In the genomic region with DNA sequence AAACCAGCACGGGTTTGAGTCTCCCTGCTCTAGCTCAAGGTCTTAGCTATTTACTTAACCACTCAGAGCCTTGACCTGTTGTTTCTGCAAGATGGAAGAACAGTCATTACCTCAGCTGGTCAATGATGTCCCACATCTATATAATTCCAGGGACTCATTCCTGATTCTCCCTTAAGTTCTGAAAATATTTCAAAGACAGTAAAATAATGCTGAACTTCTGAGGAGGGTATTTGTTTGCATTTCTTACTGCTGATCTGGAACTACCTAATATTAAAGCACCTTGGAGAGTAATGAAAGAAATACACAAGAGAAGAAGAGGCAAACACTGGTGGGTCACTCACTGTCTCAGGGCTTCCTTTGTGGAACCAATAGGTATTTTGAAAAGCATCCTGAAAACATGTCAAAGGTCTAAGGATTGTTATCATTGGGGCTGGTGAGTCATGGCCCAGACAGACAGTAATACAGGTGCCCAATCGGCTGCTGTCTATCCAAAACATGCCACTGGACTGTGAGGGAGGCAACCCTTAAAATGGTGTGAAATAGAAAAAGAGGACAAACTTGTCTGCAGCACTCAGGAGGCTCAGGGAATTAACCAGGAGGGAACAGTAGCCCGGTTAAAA, we compare ENCODE assay signal across 26 cellular contexts.
"Had no signal": no experiment of that assay in that cellular context is flagged by ENCODE, and none has a peak within 500 bp of the region (broad histone marks: within the 10 kb centered on the region; RNA-seq: fewer than 3 reads in every experiment).

No MANE protein-coding gene starts in this region.

- H3K27me3 Mint-ChIP-seq: naive B cell, progenitor cell of endocrine pancreas, type B pancreatic cell had no signal

- H3K79me2 ChIP-seq: parathyroid adenoma had no signal

- DNase-seq: dermis blood vessel endothelial cell; effector memory CD4-positive, alpha-beta T cell; esophagus squamous epithelium; foreskin melanocyte; hypothalamus; immature natural killer cell; islet precursor cell; kidney glomerular epithelial cell; left ventricle myocardium superior; lower lobe of right lung; naive B cell; right lobe of liver; stimulated activated CD4-positive, alpha-beta T cell treated with anti-CD3 and anti-CD28 coated beads, Interleukin-15, amount 100 ng/mL, for 24 hours; stimulated activated CD4-positive, alpha-beta T cell treated with anti-CD3 and anti-CD28 coated beads, Interleukin-2, amount 100 ng/mL, for 48 hours; stimulated activated naive CD4-positive, alpha-beta T cell treated with Interleukin-2 at 50 U/mL for 16 hours; stomach; thyroid gland had no signal

- FAIRE-seq: endothelial cell of umbilical vein, small intestine, urothelium cell line had no signal

- H2AFZ ChIP-seq: parathyroid adenoma had no signal

- H3K36me3 ChIP-seq: esophagus squamous epithelium, lower lobe of right lung, right lobe of liver, stomach, thyroid gland had no signal

- H3K9me3 Mint-ChIP-seq: immature natural killer cell, naive B cell, neural crest cell had no signal

- H3K9me3 ChIP-seq: esophagus squamous epithelium, lower lobe of right lung, right lobe of liver, stomach, thyroid gland had no signal

- H3K36me3 Mint-ChIP-seq: immature natural killer cell; naive B cell; natural killer cell treated with Interleukin-12 subunit alpha and Interleukin-12 subunit beta and Interleukin-15 and Interleukin-18, amount 100 ng/mL, for 72 hours; type B pancreatic cell had no signal

- H3K4me1 ChIP-seq: parathyroid adenoma, right lobe of liver, thyroid gland had no signal

- H3K27ac ChIP-seq: coronary artery, esophagus squamous epithelium, lower lobe of right lung, parathyroid adenoma, right lobe of liver, stomach, thyroid gland had no signal

- H3K4me3 Mint-ChIP-seq: immature natural killer cell; naive B cell; natural killer cell treated with Interleukin-12 subunit alpha and Interleukin-12 subunit beta and Interleukin-15 and Interleukin-18, amount 100 ng/mL, for 72 hours; neural crest cell; type B pancreatic cell had no signal

- H3K27ac Mint-ChIP-seq: immature natural killer cell; naive B cell; natural killer cell treated with Interleukin-12 subunit alpha and Interleukin-12 subunit beta and Interleukin-15 and Interleukin-18, amount 100 ng/mL, for 72 hours; progenitor cell of endocrine pancreas; type B pancreatic cell had no signal

- H3K27me3 ChIP-seq: esophagus squamous epithelium, right lobe of liver, stomach, thyroid gland had no signal

- ATAC-seq: left ventricle myocardium superior; lower lobe of right lung; natural killer cell treated with Interleukin-12 subunit alpha and Interleukin-12 subunit beta and Interleukin-15 and Interleukin-18, amount 100 ng/mL, for 72 hours had no signal

- H3K4me3 ChIP-seq: coronary artery, esophagus squamous epithelium, lower lobe of right lung, right lobe of liver, stomach, thyroid gland had no signal

- H3K4me1 Mint-ChIP-seq: naive B cell, neural crest cell had no signal

- H3K9ac ChIP-seq: parathyroid adenoma had no signal
